17 cellular contexts compared by ENCODE assay signal in the genomic region with DNA sequence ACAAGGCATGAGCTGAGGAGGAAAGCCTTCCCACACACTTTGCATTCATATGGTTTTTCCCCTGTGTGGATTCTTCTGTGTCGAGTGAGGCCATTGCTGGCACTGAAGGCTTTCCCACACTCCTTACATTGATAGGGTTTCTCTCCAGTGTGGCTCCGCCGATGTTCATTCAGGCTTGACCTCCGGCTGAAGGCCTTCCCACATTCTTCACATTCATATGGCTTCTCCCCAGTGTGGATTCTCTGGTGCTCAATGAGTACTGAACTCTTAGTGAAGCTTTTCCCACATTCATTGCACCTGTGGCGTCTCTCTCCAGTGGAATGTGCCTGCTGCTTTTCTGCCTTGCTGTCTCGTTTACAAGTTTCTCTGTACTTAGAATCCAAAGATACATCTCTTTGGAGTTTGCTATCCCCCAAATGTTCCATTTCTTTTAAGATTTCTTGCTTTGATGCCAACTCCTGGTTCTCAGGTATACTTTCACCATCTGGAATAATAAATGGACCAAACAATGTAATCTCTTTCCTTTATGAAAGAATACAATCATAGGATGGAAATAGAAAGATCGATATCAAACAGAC. TPM values are rescaled to one million over a fixed set of nuclear protein-coding genes. Genes with fewer than 3 reads are reported as not detected.
A peak's percentile ranks its signal among the peaks of the same experiment; 100 is the strongest.
DNase-seq lines count a peak whose midpoint lies in the region; ATAC-seq, FAIRE-seq and TF ChIP-seq lines count a peak whose summit lies in the region.
"Had no signal": no experiment of that assay in that cellular context is flagged by ENCODE, and none has a peak within 500 bp of the region (broad histone marks: within the 10 kb centered on the region; RNA-seq: fewer than 3 reads in every experiment).

No MANE protein-coding gene starts in this region.

- in situ Hi-C loops in HepG2 (cut with HindIII; ENCODE audit: extremely low pct_ligation_motif_present, low pct_unique_long_range_greater_than_20kb), result no loop called here

- H3K27ac ChIP-seq in liver (ENCODE audit: low read depth in 1 of 2, low read length in 2 of 2), result no peak overlapping the region
- H3K27ac ChIP-seq in HepG2 (ENCODE audit: extremely low read length, insufficient read depth, low read length), result no peak overlapping the region
- H3K27ac ChIP-seq in coronary artery, result no peak overlapping the region
- H3K27ac ChIP-seq in muscle layer of duodenum (ENCODE audit: low read length), result no peak overlapping the region
- H3K27ac ChIP-seq: 22Rv1 had no signal

- TF ChIP-seq POLR2A in HepG2 (IDR thresholded peaks at IDR 0.05; ENCODE audit: insufficient read depth in 1 of 2, low read depth in 2 of 2, low read length in 2 of 2), result no peak

- TF ChIP-seq RAD21 in liver (IDR thresholded peaks at IDR 0.05) (no peak), HepG2 (CRISPR knock-in tag; IDR thresholded peaks at IDR 0.05) (no peak)

- peaks cover 10 to 28% (median 25%) of the 10 kb centered on the region in 4 donors for H3K36me3 ChIP-seq in liver (ENCODE audit: control insufficient read depth in 4 of 4, insufficient read depth in 3 of 4, low read depth in 1 of 4, low read length in 3 of 4)
- H3K36me3 ChIP-seq in HepG2 (replicated peaks in 1 of 2; ENCODE audit: control insufficient read depth in 1 of 2, insufficient read depth in 2 of 2, low read length in 2 of 2), result peaks cover 4 to 16% of the 10 kb centered on the region in 2 experiments
- peaks cover 22 to 66% of the 10 kb centered on the region in 2 donors for H3K36me3 ChIP-seq in muscle layer of duodenum (ENCODE audit: control insufficient read depth in 1 of 2, insufficient read depth in 2 of 2, low read length in 2 of 2)
- H3K36me3 ChIP-seq: HAP-1 had no signal

- TF ChIP-seq CTCF in liver (IDR thresholded peaks at IDR 0.05; ENCODE audit: low read depth, low read length, missing input control), result no peak
- no peak for TF ChIP-seq CTCF in HepG2 (CRISPR knock-in tag; IDR thresholded peaks at IDR 0.05)
- TF ChIP-seq CTCF in coronary artery (IDR thresholded peaks at IDR 0.05), result no peak

- no peaks in the 10 kb centered on the region for H3K27me3 ChIP-seq in liver (ENCODE audit: control insufficient read depth in 4 of 4, insufficient read depth in 4 of 4, low read length in 3 of 4)
- H3K27me3 ChIP-seq in HepG2 (ENCODE audit: control insufficient read depth in 1 of 2, insufficient read depth in 2 of 2, low read length in 2 of 2), result no peaks in the 10 kb centered on the region
- H3K27me3 ChIP-seq in muscle layer of duodenum (ENCODE audit: low read depth, low read length), result no peaks in the 10 kb centered on the region

- H3K4me1 ChIP-seq in liver (ENCODE audit: control insufficient read depth in 4 of 4, insufficient read depth in 4 of 4, low read length in 3 of 4) (peaks cover 0 to 12% (median 6%) of the 10 kb centered on the region in 4 donors), HepG2 (ENCODE audit: insufficient read depth, low read length) (peaks cover 36% of the 10 kb centered on the region), muscle layer of duodenum (ENCODE audit: control insufficient read depth in 1 of 2, insufficient read depth in 2 of 2, low read length in 2 of 2) (no peaks in the 10 kb centered on the region)
- H3K4me1 ChIP-seq: HAP-1 had no signal

- H3K9me3 ChIP-seq in liver (ENCODE audit: control insufficient read depth in 4 of 4, low read length in 3 of 4) (peaks cover 16 to 41% (median 28%) of the 10 kb centered on the region in 4 donors), HepG2 (ENCODE audit: low read length) (no peaks in the 10 kb centered on the region), muscle layer of duodenum (ENCODE audit: control insufficient read depth in 1 of 2, low read length in 2 of 2) (peaks cover 25 to 55% of the 10 kb centered on the region in 2 donors)

- H3K4me3 Mint-ChIP-seq in stimulated activated effector memory CD8-positive, alpha-beta T cell treated with anti-CD3 and anti-CD28 coated beads, Interleukin-12 subunit alpha, Interleukin-12 subunit beta, amount 100 ng/mL, for 72 hours, result no peak overlapping the region
- H3K4me3 Mint-ChIP-seq: CD4-positive, CD25-positive, alpha-beta regulatory T cell; HFFc6 had no signal

- peaks cover 22% of the 10 kb centered on the region for H3K9me3 Mint-ChIP-seq in stimulated activated effector memory CD8-positive, alpha-beta T cell treated with anti-CD3 and anti-CD28 coated beads, Interleukin-12 subunit alpha, Interleukin-12 subunit beta, amount 100 ng/mL, for 72 hours

- H3K36me3 Mint-ChIP-seq in stimulated activated effector memory CD8-positive, alpha-beta T cell treated with anti-CD3 and anti-CD28 coated beads, Interleukin-12 subunit alpha, Interleukin-12 subunit beta, amount 100 ng/mL, for 72 hours, result no peaks in the 10 kb centered on the region

- no peaks in the 10 kb centered on the region for H3K79me2 ChIP-seq in HepG2 (ENCODE audit: insufficient read depth, low read length)

- intact Hi-C loops in HepG2 (cut with micrococcal nuclease; ENCODE audit: unreplicated experiment), result no loop called here

- DNase-seq in HepG2 (ENCODE audit: low spot score), result no peak
- no peak for DNase-seq in coronary artery (ENCODE audit: low spot score)
- DNase-seq in stimulated activated effector memory CD8-positive, alpha-beta T cell treated with anti-CD3 and anti-CD28 coated beads, Interleukin-12 subunit alpha, Interleukin-12 subunit beta, amount 100 ng/mL, for 72 hours (ENCODE audit: low spot score in 2 of 2), result no peak
- no peak for DNase-seq in NCI-H2029 treated with DMSO at 0.1 percent for 48 hours (lab: John Stamatoyannopoulos, UW)
- no peak for DNase-seq in NAMALWA (ENCODE audit: low spot score)
- no peak for DNase-seq in stimulated activated naive CD8-positive, alpha-beta T cell treated with anti-CD3 and anti-CD28 coated beads, Interleukin-15, Interleukin-2, amounts not matched to agents 100 U/mL and 50 U/mL, for 24 hours
- DNase-seq: CD4-positive, CD25-positive, alpha-beta regulatory T cell; DMS53; GOT3; HFFc6 had no signal

- no peak for ATAC-seq in HepG2
- no peak for ATAC-seq in stimulated activated effector memory CD8-positive, alpha-beta T cell treated with anti-CD3 and anti-CD28 coated beads, Interleukin-12 subunit alpha, Interleukin-12 subunit beta, amount 100 ng/mL, for 72 hours
- no peak for ATAC-seq in stimulated activated naive CD8-positive, alpha-beta T cell treated with anti-CD3 and anti-CD28 coated beads, Interleukin-15, Interleukin-2, amounts not matched to agents 100 U/mL and 50 U/mL, for 24 hours

- no peaks in the 10 kb centered on the region for H4K20me1 ChIP-seq in HepG2 (ENCODE audit: insufficient read depth, low read length)

- no peaks in the 10 kb centered on the region for H3K4me1 Mint-ChIP-seq in stimulated activated effector memory CD8-positive, alpha-beta T cell treated with anti-CD3 and anti-CD28 coated beads, Interleukin-12 subunit alpha, Interleukin-12 subunit beta, amount 100 ng/mL, for 72 hours
- H3K4me1 Mint-ChIP-seq: CD4-positive, CD25-positive, alpha-beta regulatory T cell had no signal

- H3K9ac ChIP-seq in liver (ENCODE audit: low read depth in 1 of 2, low read length in 2 of 2) (no peak overlapping the region), HepG2 (ENCODE audit: insufficient read depth, low read depth, low read length) (no peak overlapping the region)

- no peak overlapping the region for H3K4me2 ChIP-seq in HepG2 (ENCODE audit: low read depth, low read length)

- POLR2A ChIA-PET in HepG2 (lab: Yijun Ruan, JAX), result interaction anchor here (2.3 kb wide), 1 partner anchor 9 kb away, joined by 9 read pairs; the partner anchor contains the start of gene ZSCAN31

- H3K4me3 ChIP-seq in liver (ENCODE audit: low read depth in 1 of 3, low read length in 3 of 3) (peak overlapping the region in 2 of 3 donors; percentile 23 to 62), HepG2 (replicated peaks in 1 of 3; ENCODE audit: insufficient read depth in 1 of 3, low read depth in 2 of 3, low read length in 3 of 3) (no peak overlapping the region), coronary artery (peak overlapping the region; percentile 18), muscle layer of duodenum (ENCODE audit: low read depth in 1 of 2, low read length in 2 of 2) (peak overlapping the region; percentile 11 to 57)
- H3K4me3 ChIP-seq: HAP-1 had no signal

- no TSS peak for BruUV-seq in HepG2 (replicated peaks; lab: Mats Ljungman, UMichigan)

- 90% methylated on average over 7 of the region's 7 CpGs for WGBS in liver
- 92% methylated on average over 7 of the region's 7 CpGs for WGBS in HepG2 (ENCODE audit: low lambda C conversion rate)

- no peak overlapping the region for H2AFZ ChIP-seq in HepG2 (ENCODE audit: low read length)

- no peak for FAIRE-seq in HepG2 (lab: Jason Lieb, UNC)
- FAIRE-seq: GM12891, GM19239, HTR-8/SVneo had no signal

- no peak overlapping the region for H3K27ac Mint-ChIP-seq in stimulated activated effector memory CD8-positive, alpha-beta T cell treated with anti-CD3 and anti-CD28 coated beads, Interleukin-12 subunit alpha, Interleukin-12 subunit beta, amount 100 ng/mL, for 72 hours
- H3K27ac Mint-ChIP-seq: HFFc6 had no signal

- CTCF ChIA-PET in HepG2 (lab: Yijun Ruan, JAX; ENCODE audit: low intra/inter-chr PET ratio, low total read pairs), result no interaction called here

- TF ChIP-seq EP300 in HepG2 (IDR thresholded peaks at IDR 0.05; ENCODE audit: low read depth in 2 of 2, low read length in 2 of 2), result no peak
- TF ChIP-seq EP300 in HepG2 (CRISPR knock-in tag; IDR thresholded peaks at IDR 0.05; ENCODE audit: borderline replicate concordance), result no peak

RNA-seq across cellular contexts. Expression of gene ZSCAN31, which starts 9.5 kb away (rescaled TPM):
- total RNA-seq in liver (10 to 100 TPM in 1 of 2 donors, 1 to 10 TPM in 1; 3.9 to 10.2 TPM), HepG2 (2016; rRNA removed; fragmentation: Illumina TruSeq; extraction: Trizol) (6.2 and 7.2 TPM in 2 replicates)
- polyA plus RNA-seq in liver (1 to 10 TPM; 3.3 to 3.4 TPM), HepG2 (2011; rRNA removed) (3.6 and 5.3 TPM in 2 replicates)
- total RNA-seq in HepG2 (2016; cell fraction: cytosol; rRNA removed; fragmentation: Illumina TruSeq; extraction: Trizol; ENCODE audit: low read depth), result 3.0 and 3.6 TPM in 2 replicates
- total RNA-seq in HepG2 (2016; cell fraction: insoluble cytoplasmic fraction; rRNA removed; fragmentation: Illumina TruSeq; extraction: Trizol), result 7.3 and 8.3 TPM in 2 replicates
- total RNA-seq in HepG2 (2016; cell fraction: membrane; rRNA removed; fragmentation: Illumina TruSeq; extraction: Trizol), result 6.2 and 10.2 TPM in 2 replicates
- total RNA-seq in HepG2 (2016; cell fraction: nucleus; rRNA removed; fragmentation: Illumina TruSeq; extraction: Trizol), result 4.9 and 6.5 TPM in 2 replicates
- polyA plus RNA-seq in HepG2 (2011; cell fraction: cytosol; rRNA removed), result 2.6 and 3.6 TPM in 2 replicates
- 3.9 and 4.9 TPM in 2 replicates for polyA plus RNA-seq in HepG2 (2011; cell fraction: nucleus; rRNA removed)
- 4.8 and 4.9 TPM in 2 replicates for polyA plus RNA-seq in HepG2 (2012)
- 1.6 and 2.0 TPM in 2 replicates for polyA plus RNA-seq in HepG2 (2016; cell fraction: cytosol; fragmentation: Illumina TruSeq; extraction: Trizol; ENCODE audit: low read depth)
- polyA plus RNA-seq in HepG2 (2016; cell fraction: insoluble cytoplasmic fraction; fragmentation: Illumina TruSeq; extraction: Trizol; ENCODE audit: low read depth), result 5.7 TPM in 2 replicates
- 2.2 and 2.3 TPM in 2 replicates for polyA plus RNA-seq in HepG2 (2016; cell fraction: membrane; fragmentation: Illumina TruSeq; extraction: Trizol; ENCODE audit: low read depth)
- 4.4 and 7.8 TPM in 2 replicates for polyA plus RNA-seq in HepG2 (2016; cell fraction: nucleus; fragmentation: Illumina TruSeq; extraction: Trizol; ENCODE audit: insufficient read depth, low read depth)
- polyA minus RNA-seq in HepG2 (2011; rRNA and poly(A)+ RNA removed; ENCODE audit: low replicate concordance), result 7.2 and 8.6 TPM in 2 replicates
- 5.3 and 5.4 TPM in 2 replicates for polyA minus RNA-seq in HepG2 (2011; cell fraction: cytosol; rRNA and poly(A)+ RNA removed)
- 7.1 and 8.2 TPM in 2 replicates for polyA minus RNA-seq in HepG2 (2011; cell fraction: nucleus; rRNA and poly(A)+ RNA removed)

RNA-seq across cellular contexts. Expression of gene ZKSCAN3, which starts 23.3 kb away (rescaled TPM):
- total RNA-seq in liver, result 1 to 10 TPM; 2.8 to 8.8 TPM
- 1 to 10 TPM in 1 of 2 donors, under 1 TPM in 1; 0.93 to 1.1 TPM for polyA plus RNA-seq in liver
- total RNA-seq in HepG2 (2016; rRNA removed; fragmentation: Illumina TruSeq; extraction: Trizol), result 7.4 and 8.1 TPM in 2 replicates
- 1.1 and 1.3 TPM in 2 replicates for total RNA-seq in HepG2 (2016; cell fraction: cytosol; rRNA removed; fragmentation: Illumina TruSeq; extraction: Trizol; ENCODE audit: low read depth)
- total RNA-seq in HepG2 (2016; cell fraction: insoluble cytoplasmic fraction; rRNA removed; fragmentation: Illumina TruSeq; extraction: Trizol), result 5.8 and 7.9 TPM in 2 replicates
- total RNA-seq in HepG2 (2016; cell fraction: membrane; rRNA removed; fragmentation: Illumina TruSeq; extraction: Trizol), result 4.5 and 4.9 TPM in 2 replicates
- total RNA-seq in HepG2 (2016; cell fraction: nucleus; rRNA removed; fragmentation: Illumina TruSeq; extraction: Trizol), result 3.8 and 5.4 TPM in 2 replicates
- polyA plus RNA-seq in HepG2 (2011; rRNA removed), result 3.3 and 3.6 TPM in 2 replicates
- 2.0 and 2.2 TPM in 2 replicates for polyA plus RNA-seq in HepG2 (2011; cell fraction: cytosol; rRNA removed)
- polyA plus RNA-seq in HepG2 (2011; cell fraction: nucleus; rRNA removed), result 2.8 and 4.3 TPM in 2 replicates
- polyA plus RNA-seq in HepG2 (2012), result 1.8 and 3.3 TPM in 2 replicates
- 0.74 and 0.85 TPM in 2 replicates for polyA plus RNA-seq in HepG2 (2016; cell fraction: cytosol; fragmentation: Illumina TruSeq; extraction: Trizol; ENCODE audit: low read depth)
- 4.8 and 5.6 TPM in 2 replicates for polyA plus RNA-seq in HepG2 (2016; cell fraction: insoluble cytoplasmic fraction; fragmentation: Illumina TruSeq; extraction: Trizol; ENCODE audit: low read depth)
- polyA plus RNA-seq in HepG2 (2016; cell fraction: membrane; fragmentation: Illumina TruSeq; extraction: Trizol; ENCODE audit: low read depth), result 2.0 and 2.3 TPM in 2 replicates
- 8.6 and 9.9 TPM in 2 replicates for polyA plus RNA-seq in HepG2 (2016; cell fraction: nucleus; fragmentation: Illumina TruSeq; extraction: Trizol; ENCODE audit: insufficient read depth, low read depth)
- 1.5 and 2.8 TPM in 2 replicates for polyA minus RNA-seq in HepG2 (2011; rRNA and poly(A)+ RNA removed; ENCODE audit: low replicate concordance)
- polyA minus RNA-seq in HepG2 (2011; cell fraction: cytosol; rRNA and poly(A)+ RNA removed), result 3.0 and 3.1 TPM in 2 replicates
- polyA minus RNA-seq in HepG2 (2011; cell fraction: nucleus; rRNA and poly(A)+ RNA removed), result 4.4 and 7.8 TPM in 2 replicates

RNA-seq across cellular contexts. Expression of gene PGBD1, which starts 45.1 kb away (rescaled TPM):
- total RNA-seq in liver (1 to 10 TPM; 1.0 to 3.7 TPM), HepG2 (2016; rRNA removed; fragmentation: Illumina TruSeq; extraction: Trizol) (6.9 and 8.5 TPM in 2 replicates)
- polyA plus RNA-seq in liver (under 1 TPM; 0.74 to 0.93 TPM), HepG2 (2011; rRNA removed) (3.6 and 4.3 TPM in 2 replicates)
- 1.3 and 1.9 TPM in 2 replicates for total RNA-seq in HepG2 (2016; cell fraction: cytosol; rRNA removed; fragmentation: Illumina TruSeq; extraction: Trizol; ENCODE audit: low read depth)
- 7.2 and 8.1 TPM in 2 replicates for total RNA-seq in HepG2 (2016; cell fraction: insoluble cytoplasmic fraction; rRNA removed; fragmentation: Illumina TruSeq; extraction: Trizol)
- total RNA-seq in HepG2 (2016; cell fraction: membrane; rRNA removed; fragmentation: Illumina TruSeq; extraction: Trizol), result 3.5 and 4.3 TPM in 2 replicates
- 6.9 and 7.1 TPM in 2 replicates for total RNA-seq in HepG2 (2016; cell fraction: nucleus; rRNA removed; fragmentation: Illumina TruSeq; extraction: Trizol)
- 1.8 and 2.8 TPM in 2 replicates for polyA plus RNA-seq in HepG2 (2011; cell fraction: cytosol; rRNA removed)
- 4.7 and 6.6 TPM in 2 replicates for polyA plus RNA-seq in HepG2 (2011; cell fraction: nucleus; rRNA removed)
- 3.9 and 4.6 TPM in 2 replicates for polyA plus RNA-seq in HepG2 (2012)
- polyA plus RNA-seq in HepG2 (2016; cell fraction: cytosol; fragmentation: Illumina TruSeq; extraction: Trizol; ENCODE audit: low read depth), result 1.0 and 1.2 TPM in 2 replicates
- 5.7 and 6.1 TPM in 2 replicates for polyA plus RNA-seq in HepG2 (2016; cell fraction: insoluble cytoplasmic fraction; fragmentation: Illumina TruSeq; extraction: Trizol; ENCODE audit: low read depth)
- polyA plus RNA-seq in HepG2 (2016; cell fraction: membrane; fragmentation: Illumina TruSeq; extraction: Trizol; ENCODE audit: low read depth), result 2.3 and 2.4 TPM in 2 replicates
- 10.1 and 10.5 TPM in 2 replicates for polyA plus RNA-seq in HepG2 (2016; cell fraction: nucleus; fragmentation: Illumina TruSeq; extraction: Trizol; ENCODE audit: insufficient read depth, low read depth)
- polyA minus RNA-seq in HepG2 (2011; rRNA and poly(A)+ RNA removed; ENCODE audit: low replicate concordance), result 2.1 and 5.3 TPM in 2 replicates
- 1.4 and 2.2 TPM in 2 replicates for polyA minus RNA-seq in HepG2 (2011; cell fraction: cytosol; rRNA and poly(A)+ RNA removed)
- polyA minus RNA-seq in HepG2 (2011; cell fraction: nucleus; rRNA and poly(A)+ RNA removed), result 6.2 and 8.1 TPM in 2 replicates

RNA-seq across cellular contexts. Expression of gene ZSCAN26, which starts 59.5 kb away (rescaled TPM):
- total RNA-seq in liver (1 to 10 TPM; 7.9 to 9.7 TPM), HepG2 (2016; rRNA removed; fragmentation: Illumina TruSeq; extraction: Trizol) (15.6 and 18.5 TPM in 2 replicates)
- polyA plus RNA-seq in liver (1 to 10 TPM; 2.8 to 4.3 TPM), HepG2 (2011; rRNA removed) (12.0 and 13.4 TPM in 2 replicates)
- 7.2 and 8.7 TPM in 2 replicates for total RNA-seq in HepG2 (2016; cell fraction: cytosol; rRNA removed; fragmentation: Illumina TruSeq; extraction: Trizol; ENCODE audit: low read depth)
- total RNA-seq in HepG2 (2016; cell fraction: insoluble cytoplasmic fraction; rRNA removed; fragmentation: Illumina TruSeq; extraction: Trizol), result 15.7 and 18.1 TPM in 2 replicates
- total RNA-seq in HepG2 (2016; cell fraction: membrane; rRNA removed; fragmentation: Illumina TruSeq; extraction: Trizol), result 10.3 and 13.0 TPM in 2 replicates
- 15.2 and 17.4 TPM in 2 replicates for total RNA-seq in HepG2 (2016; cell fraction: nucleus; rRNA removed; fragmentation: Illumina TruSeq; extraction: Trizol)
- polyA plus RNA-seq in HepG2 (2011; cell fraction: cytosol; rRNA removed), result 4.9 and 6.6 TPM in 2 replicates
- 22.8 and 33.1 TPM in 2 replicates for polyA plus RNA-seq in HepG2 (2011; cell fraction: nucleus; rRNA removed)
- 10.5 and 11.0 TPM in 2 replicates for polyA plus RNA-seq in HepG2 (2012)
- 1.5 and 1.9 TPM in 2 replicates for polyA plus RNA-seq in HepG2 (2016; cell fraction: cytosol; fragmentation: Illumina TruSeq; extraction: Trizol; ENCODE audit: low read depth)
- 12.7 and 14.4 TPM in 2 replicates for polyA plus RNA-seq in HepG2 (2016; cell fraction: insoluble cytoplasmic fraction; fragmentation: Illumina TruSeq; extraction: Trizol; ENCODE audit: low read depth)
- 3.2 and 3.7 TPM in 2 replicates for polyA plus RNA-seq in HepG2 (2016; cell fraction: membrane; fragmentation: Illumina TruSeq; extraction: Trizol; ENCODE audit: low read depth)
- polyA plus RNA-seq in HepG2 (2016; cell fraction: nucleus; fragmentation: Illumina TruSeq; extraction: Trizol; ENCODE audit: insufficient read depth, low read depth), result 22.0 and 24.8 TPM in 2 replicates
- polyA minus RNA-seq in HepG2 (2011; rRNA and poly(A)+ RNA removed; ENCODE audit: low replicate concordance), result 6.9 and 9.7 TPM in 2 replicates
- polyA minus RNA-seq in HepG2 (2011; cell fraction: cytosol; rRNA and poly(A)+ RNA removed), result 4.6 TPM in 2 replicates
- 28.1 and 38.9 TPM in 2 replicates for polyA minus RNA-seq in HepG2 (2011; cell fraction: nucleus; rRNA and poly(A)+ RNA removed)

Comparison
In these comparisons a context has a peak if more than half of its experiments do, and no peak if none do; other contexts are left out.
1. H3K4me3 ChIP-seq: peak in liver (2 of 3), coronary artery (single experiment) and muscle layer of duodenum (2 of 2); none in HepG2 (0 of 3).